Comparison of ENCODE assay signal across 16 cellular contexts in the genomic region with DNA sequence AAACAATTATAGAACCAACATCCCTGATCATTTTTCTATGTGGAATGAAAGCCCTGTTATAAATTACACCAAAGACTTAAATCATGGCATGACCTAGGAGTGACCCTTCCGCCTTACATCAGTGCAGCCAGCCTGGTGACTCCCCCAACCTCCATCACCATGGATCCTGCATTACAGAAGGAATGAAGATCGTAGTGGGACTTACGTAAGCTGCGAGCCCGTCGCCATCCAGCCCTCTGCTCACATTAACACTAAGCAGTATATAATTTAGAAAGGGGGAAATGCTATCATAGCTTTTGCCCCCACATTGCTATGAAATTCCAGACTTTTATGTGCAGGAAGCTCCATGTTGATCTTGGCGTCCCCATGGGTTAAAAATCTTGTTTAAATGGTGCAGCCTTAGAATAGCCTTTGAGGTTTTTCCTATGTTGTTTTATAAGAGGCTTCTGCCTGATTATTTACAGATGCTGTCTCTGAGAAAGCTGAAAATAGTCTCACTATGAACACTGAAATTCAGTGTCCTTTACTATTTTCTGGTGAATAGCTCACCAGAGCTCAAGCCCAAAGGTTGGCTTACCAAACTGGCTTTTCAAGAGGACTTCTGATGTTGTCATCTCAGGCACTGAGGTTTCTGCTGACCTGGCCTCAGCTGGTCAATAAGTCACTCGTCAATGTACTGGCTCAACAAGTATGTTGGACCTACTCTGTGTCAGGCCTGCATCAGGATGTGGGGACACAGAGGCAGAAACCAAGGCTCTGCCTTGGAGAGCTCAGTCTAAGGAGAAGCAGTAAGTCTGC.
DNase-seq lines count a peak whose midpoint lies in the region; ATAC-seq lines count a peak whose summit lies in the region.
"Had no signal": no experiment of that assay in that cellular context is flagged by ENCODE, and none has a peak within 500 bp of the region (broad histone marks: within the 10 kb centered on the region; RNA-seq: fewer than 3 reads in every experiment).

No MANE protein-coding gene starts in this region.

- peak; percentile 84 for DNase-seq in GM04503 (ENCODE audit: low read depth)
- DNase-seq in brain pericyte (ENCODE audit: low read depth, low spot score), result peak; percentile 59
- DNase-seq in left kidney (ENCODE audit: low read depth, low spot score), result peak; percentile 84
- DNase-seq in stromal cell of bone marrow (ENCODE audit: low read depth), result peak; percentile 70
- DNase-seq in cerebellar cortex (ENCODE audit: low spot score), result no peak
- no peak for DNase-seq in HT-29 (ENCODE audit: low spot score)
- DNase-seq: activated naive CD8-positive, alpha-beta T cell treated with anti-CD3 and anti-CD28 coated beads, Interleukin-2, amount 50 U/mL, for 24 hours; BE2C; central memory CD4-positive, alpha-beta T cell; effector CD8-positive, alpha-beta T cell; NCI-H1105 treated with DMSO at 0.1 percent for 48 hours; NCI-H2107; NCI-H510A; stimulated activated CD4-positive, alpha-beta T cell treated with anti-CD3 and anti-CD28 coated beads, Interleukin-15, amount 100 ng/mL, for 24 hours had no signal

- ATAC-seq in GM18520 (IDR thresholded peaks at IDR 0.05; ENCODE audit: unreplicated experiment) (no peak), GM21528 (IDR thresholded peaks at IDR 0.05; ENCODE audit: low FRiP score, unreplicated experiment) (no peak)
- ATAC-seq: activated naive CD8-positive, alpha-beta T cell treated with anti-CD3 and anti-CD28 coated beads, Interleukin-2, amount 50 U/mL, for 24 hours had no signal

Comparison
In these comparisons a context has a peak if more than half of its experiments do, and no peak if none do; other contexts are left out.
1. DNase-seq: peak in GM04503 (single experiment), brain pericyte (single experiment), left kidney (single experiment) and stromal cell of bone marrow (single experiment); none in cerebellar cortex (single experiment) and HT-29 (single experiment).